Comparison of ENCODE assay signal across 11 cellular contexts in genomic region chr10:71259815-71260501, GRCh38. TPM values are rescaled to one million over a fixed set of nuclear protein-coding genes. Genes with fewer than 3 reads are reported as not detected.
A peak's percentile ranks its signal among the peaks of the same experiment; 100 is the strongest.
DNase-seq lines count a peak whose midpoint lies in the region; TF ChIP-seq lines count a peak whose summit lies in the region.
"Had no signal": no experiment of that assay in that cellular context is flagged by ENCODE, and none has a peak within 500 bp of the region (broad histone marks: within the 10 kb centered on the region; RNA-seq: fewer than 3 reads in every experiment).

No MANE protein-coding gene starts in this region.

- H3K36me3 ChIP-seq in ascending aorta (no peaks in the 10 kb centered on the region), cardiac muscle cell (no peaks in the 10 kb centered on the region), prostate gland (no peaks in the 10 kb centered on the region)
- H3K36me3 ChIP-seq in effector memory CD4-positive, alpha-beta T cell (ENCODE audit: control insufficient read depth, insufficient read depth, low read length) = no peaks in the 10 kb centered on the region

- intact Hi-C loops in ascending aorta (cut with DNase I) (loop anchor here (1.0 kb wide), 1 partner anchor 48 kb away; the partner anchor contains the start of gene UNC5B), prostate gland (cut with DNase I) (no loop called here), posterior vena cava (cut with DNase I) (no loop called here)

- H3K4me1 ChIP-seq in ascending aorta = peaks cover 10 to 22% of the 10 kb centered on the region in 2 donors
- peaks cover 64% of the 10 kb centered on the region for H3K4me1 ChIP-seq in cardiac muscle cell (ENCODE audit: low read depth)
- H3K4me1 ChIP-seq in prostate gland (replicated peaks) = peaks cover 4% of the 10 kb centered on the region
- no peaks in the 10 kb centered on the region for H3K4me1 ChIP-seq in effector memory CD4-positive, alpha-beta T cell (ENCODE audit: control insufficient read depth, insufficient read depth, low read length, poor library complexity, severe bottlenecking)

- WGBS in prostate gland = 58% methylated on average over 13 of the region's 13 CpGs

- H3K9me3 ChIP-seq in ascending aorta (no peaks in the 10 kb centered on the region), cardiac muscle cell (ENCODE audit: low read depth) (no peaks in the 10 kb centered on the region), prostate gland (no peaks in the 10 kb centered on the region)
- H3K9me3 ChIP-seq in effector memory CD4-positive, alpha-beta T cell (ENCODE audit: control insufficient read depth, low read length) = no peaks in the 10 kb centered on the region

- DNase-seq in GM03348 (ENCODE audit: low spot score) (peak; percentile 47), ascending aorta (ENCODE audit: low spot score in 2 of 2) (no peak), cardiac muscle cell (ENCODE audit: low read depth in 1 of 2, low spot score in 1 of 2) (no peak), prostate gland (ENCODE audit: low spot score) (peak; percentile 50), NCI-H2081 (lab: John Stamatoyannopoulos, UW) (no peak), posterior vena cava (ENCODE audit: low spot score) (no peak), cerebellum (ENCODE audit: low spot score) (no peak)
- no peak for DNase-seq in effector memory CD4-positive, alpha-beta T cell
- DNase-seq: effector CD4-positive, alpha-beta T cell; NCI-H2029 treated with DMSO at 0.1 percent for 48 hours; RPMI8226 had no signal

- H3K27me3 ChIP-seq in ascending aorta = no peaks in the 10 kb centered on the region
- H3K27me3 ChIP-seq in cardiac muscle cell = no peaks in the 10 kb centered on the region
- H3K27me3 ChIP-seq in prostate gland (replicated peaks; ENCODE audit: insufficient read depth) = no peaks in the 10 kb centered on the region
- H3K27me3 ChIP-seq in effector memory CD4-positive, alpha-beta T cell (replicated peaks; ENCODE audit: control insufficient read depth, insufficient read depth, low read length, poor library complexity, severe bottlenecking) = peaks cover 4% of the 10 kb centered on the region

- no peak overlapping the region for H3K4me3 ChIP-seq in ascending aorta
- H3K4me3 ChIP-seq in cardiac muscle cell = no peak overlapping the region
- no peak overlapping the region for H3K4me3 ChIP-seq in prostate gland
- H3K4me3 ChIP-seq in effector memory CD4-positive, alpha-beta T cell (ENCODE audit: insufficient read depth, low read depth, low read length, poor library complexity, severe bottlenecking) = no peak overlapping the region

- H3K27ac ChIP-seq in ascending aorta (peak overlapping the region; percentile 35 to 67), cardiac muscle cell (peak overlapping the region; percentile 98), prostate gland (peak overlapping the region in 1 of 2 donors; percentile 45)
- no peak overlapping the region for H3K27ac ChIP-seq in effector memory CD4-positive, alpha-beta T cell (ENCODE audit: insufficient read depth, low read length, poor library complexity, severe bottlenecking)

- no peak for TF ChIP-seq POLR2A in prostate gland (IDR thresholded peaks at IDR 0.05)

- TF ChIP-seq CTCF in ascending aorta (IDR thresholded peaks at IDR 0.05) (no peak), cardiac muscle cell (IDR thresholded peaks at IDR 0.05; ENCODE audit: low read depth, low read length) (no peak), prostate gland (IDR thresholded peaks at IDR 0.05) (peak in 1 of 4 experiments; percentile 4)

RNA-seq across cellular contexts. Expression of gene UNC5B, which starts 47.6 kb away (rescaled TPM):
- total RNA-seq in ascending aorta (42.4 TPM), cardiac muscle cell (112 and 172 TPM in 2 replicates), prostate gland (10 to 100 TPM; 12.8 to 58.4 TPM), posterior vena cava (1 to 10 TPM; 7.1 to 8.4 TPM), cerebellum (10.7 TPM)
- 73.3 and 98.3 TPM in 2 replicates for polyA plus RNA-seq in cardiac muscle cell

RNA-seq across cellular contexts. Expression of gene SLC29A3, which starts 59.1 kb away (rescaled TPM):
- total RNA-seq in ascending aorta (0.64 TPM), cardiac muscle cell (2.5 and 3.5 TPM in 2 replicates), prostate gland (10 to 100 TPM in 1 of 2 donors, 1 to 10 TPM in 1; 4.6 to 12.7 TPM), posterior vena cava (1 to 10 TPM; 3.5 to 6.2 TPM), cerebellum (3.2 TPM)
- polyA plus RNA-seq in cardiac muscle cell = 4.0 and 5.8 TPM in 2 replicates

Comparison
In these comparisons a context has a peak if more than half of its experiments do, and no peak if none do; other contexts are left out.
1. DNase-seq: peak in GM03348 (single experiment) and prostate gland (single experiment); none in ascending aorta (0 of 2), cardiac muscle cell (0 of 2), effector memory CD4-positive, alpha-beta T cell (0 of 3), NCI-H2081 (0 of 2), posterior vena cava (single experiment) and cerebellum (single experiment).